ENCODE assay signal across 10 cellular contexts in genomic region chr3:55724851-55725250, GRCh38.
DNase-seq lines count a peak whose midpoint lies in the region; ATAC-seq, FAIRE-seq and TF ChIP-seq lines count a peak whose summit lies in the region.
"Had no signal": no experiment of that assay in that cellular context is flagged by ENCODE, and none has a peak within 500 bp of the region (broad histone marks: within the 10 kb centered on the region; RNA-seq: fewer than 3 reads in every experiment).

No MANE protein-coding gene starts in this region.

- H3K9me3 ChIP-seq in gastrocnemius medialis (no peaks in the 10 kb centered on the region), esophagus squamous epithelium (no peaks in the 10 kb centered on the region)
- H3K9me3 ChIP-seq: gastroesophageal sphincter had no signal

- no peaks in the 10 kb centered on the region for H3K36me3 Mint-ChIP-seq in activated T-helper 17 cell treated with anti-CD3 and anti-CD28 coated beads, Interleukin-2, amount 50 U/mL, for 72 hours (ENCODE audit: low read depth)

- no peak overlapping the region for H3K27ac Mint-ChIP-seq in activated T-helper 17 cell treated with anti-CD3 and anti-CD28 coated beads, Interleukin-2, amount 50 U/mL, for 72 hours

- no peak for TF ChIP-seq POLR2A in GM12891 (IDR thresholded peaks at IDR 0.05; ENCODE audit: low read depth, low read length)
- no peak for TF ChIP-seq POLR2A in gastrocnemius medialis (IDR thresholded peaks at IDR 0.05)
- TF ChIP-seq POLR2A in esophagus squamous epithelium (IDR thresholded peaks at IDR 0.05) = no peak

- FAIRE-seq in GM12891 (lab: Jason Lieb, UNC) = peak; percentile 55

- H3K27ac ChIP-seq in gastrocnemius medialis (no peak overlapping the region), esophagus squamous epithelium (no peak overlapping the region)
- H3K27ac ChIP-seq: gastroesophageal sphincter had no signal

- peaks cover 3% of the 10 kb centered on the region for H3K9me3 Mint-ChIP-seq in activated T-helper 17 cell treated with anti-CD3 and anti-CD28 coated beads, Interleukin-2, amount 50 U/mL, for 72 hours

- no peak overlapping the region for H3K4me3 Mint-ChIP-seq in activated T-helper 17 cell treated with anti-CD3 and anti-CD28 coated beads, Interleukin-2, amount 50 U/mL, for 72 hours

- intact Hi-C loops in gastrocnemius medialis (cut with DNase I; ENCODE audit: low total_unique reads) = no loop called here
- intact Hi-C loops in esophagus squamous epithelium (cut with DNase I) = loop anchor here (5.0 kb wide), 1 partner anchor 243 kb away; no protein-coding TSS in a partner anchor

- TF ChIP-seq CTCF in gastrocnemius medialis (IDR thresholded peaks at IDR 0.05 in 4 of 5, conservative IDR thresholded peaks at IDR 0.05 in 1 of 5) = no peak
- TF ChIP-seq CTCF in esophagus squamous epithelium (IDR thresholded peaks at IDR 0.05) = no peak

- ATAC-seq in GM19328 (IDR thresholded peaks at IDR 0.05; ENCODE audit: unreplicated experiment) (peak; percentile 56), HG02759 (IDR thresholded peaks at IDR 0.05; ENCODE audit: unreplicated experiment) (peak; percentile 60), gastrocnemius medialis (no peak)
- no peak for ATAC-seq in activated T-helper 17 cell treated with anti-CD3 and anti-CD28 coated beads, Interleukin-2, amount 50 U/mL, for 72 hours (replicated peaks)
- ATAC-seq: gastroesophageal sphincter had no signal

- in situ Hi-C loops in gastrocnemius medialis (cut with MboI; ENCODE audit: low sequenced_read_pairs in 4 of 4) = loop anchor here in 2 of 4 donors (25.0 kb wide), 1 partner anchor 238 kb away; the partner anchor contains the start of gene WNT5A (in 2 of the 2)

- 55 to 65% methylated on average over 2 of the region's 2 CpGs for WGBS in esophagus squamous epithelium, 2 donors

- no peaks in the 10 kb centered on the region for H3K27me3 ChIP-seq in gastrocnemius medialis
- H3K27me3 ChIP-seq in esophagus squamous epithelium = no peaks in the 10 kb centered on the region
- H3K27me3 ChIP-seq: gastroesophageal sphincter had no signal

- DNase-seq in GM12891 (ENCODE audit: insufficient read length, low spot score) (no peak), NAMALWA (ENCODE audit: low spot score) (peak; percentile 62), gastrocnemius medialis (no peak), NCI-H187 (lab: John Stamatoyannopoulos, UW) (no peak), esophagus squamous epithelium (lab: John Stamatoyannopoulos, UW) (no peak)
- DNase-seq: stimulated activated naive CD4-positive, alpha-beta T cell had no signal

- H3K36me3 ChIP-seq in gastrocnemius medialis = no peaks in the 10 kb centered on the region
- no peaks in the 10 kb centered on the region for H3K36me3 ChIP-seq in esophagus squamous epithelium
- H3K36me3 ChIP-seq: gastroesophageal sphincter had no signal

- H3K4me3 ChIP-seq in gastrocnemius medialis = no peak overlapping the region
- H3K4me3 ChIP-seq in esophagus squamous epithelium = no peak overlapping the region
- H3K4me3 ChIP-seq: gastroesophageal sphincter had no signal

- no peaks in the 10 kb centered on the region for H3K27me3 Mint-ChIP-seq in activated T-helper 17 cell treated with anti-CD3 and anti-CD28 coated beads, Interleukin-2, amount 50 U/mL, for 72 hours

- H3K4me1 ChIP-seq in gastrocnemius medialis (no peaks in the 10 kb centered on the region), esophagus squamous epithelium (no peaks in the 10 kb centered on the region)

- H3K4me1 Mint-ChIP-seq in activated T-helper 17 cell treated with anti-CD3 and anti-CD28 coated beads, Interleukin-2, amount 50 U/mL, for 72 hours = no peaks in the 10 kb centered on the region

TF ChIP-seq in GM12891, 5 proteins besides CTCF, POLR2A, EP300 and RAD21:
- TF ChIP-seq TAF1 (IDR thresholded peaks at IDR 0.05; ENCODE audit: low read depth, low read length) = no peak
- no peak for TF ChIP-seq POLR2AphosphoS5 (IDR thresholded peaks at IDR 0.05; ENCODE audit: low read depth, low read length)
- peak; percentile 83; the same call in 1 of the 2 replicates for TF ChIP-seq POU2F2 (IDR thresholded peaks at IDR 0.05; ENCODE audit: low read depth, low read length)
- TF ChIP-seq PAX5 (IDR thresholded peaks at IDR 0.05; ENCODE audit: insufficient read depth, low read length, severe bottlenecking) = no peak

Comparison
In these comparisons a context has a peak if more than half of its experiments do, and no peak if none do; other contexts are left out.
1. ATAC-seq: peak in GM19328 (single experiment) and HG02759 (single experiment); none in gastrocnemius medialis (0 of 2) and activated T-helper 17 cell treated with anti-CD3 and anti-CD28 coated beads, Interleukin-2, amount 50 U/mL, for 72 hours (single experiment).